30 cellular contexts compared by ENCODE assay signal in genomic region chr5:119945696-119946095, GRCh38.
"Had no signal": no experiment of that assay in that cellular context is flagged by ENCODE, and none has a peak within 500 bp of the region (broad histone marks: within the 10 kb centered on the region; RNA-seq: fewer than 3 reads in every experiment).

No MANE protein-coding gene starts in this region.

- H3K36me3 ChIP-seq: lower lobe of right lung, neural progenitor cell, neutrophil, ovary, right atrium auricular region, right lobe of liver, stomach, thyroid gland, transverse colon, upper lobe of left lung, vagina had no signal

- H3K4me1 ChIP-seq: lower lobe of right lung, neural progenitor cell, right atrium auricular region, right lobe of liver, stomach, testis, thyroid gland, transverse colon, upper lobe of left lung, vagina had no signal

- H3K27ac ChIP-seq: lower lobe of right lung, neural progenitor cell, neutrophil, ovary, right atrium auricular region, right lobe of liver, skin epidermis, stomach, testis, thyroid gland, transverse colon, upper lobe of left lung, vagina had no signal

- ATAC-seq: left cardiac atrium; left lobe of liver; left ventricle myocardium superior; lower lobe of right lung; natural killer cell; right lobe of liver; stimulated activated naive B cell treated with anti-CD40 and anti-IgM and Interleukin-4, amounts not matched to agents 10 μg/mL and 1 μg/mL and 100 μg/mL, for 72 hours; stimulated activated naive CD8-positive, alpha-beta T cell treated with anti-CD3 and anti-CD28 coated beads, Interleukin-15, Interleukin-2, amounts not matched to agents 100 U/mL and 50 U/mL, for 24 hours had no signal

- H3K9me3 ChIP-seq: lower lobe of right lung, neutrophil, ovary, right atrium auricular region, right lobe of liver, stomach, testis, thyroid gland, transverse colon, upper lobe of left lung, vagina had no signal

- H3K27me3 Mint-ChIP-seq: progenitor cell of endocrine pancreas; stimulated activated naive B cell treated with anti-CD40 and anti-IgM and Interleukin-4, amounts not matched to agents 10 μg/mL and 1 μg/mL and 100 μg/mL, for 72 hours had no signal

- DNase-seq: kidney glomerular epithelial cell; left cardiac atrium; left ventricle myocardium superior; lower lobe of right lung; mammary epithelial cell; mesenchymal stem cell; naive B cell; natural killer cell; nephron progenitor cell; occipital lobe; ovary; right lobe of liver; stimulated activated CD4-positive, alpha-beta T cell treated with anti-CD3 and anti-CD28 coated beads, Interleukin-12 subunit alpha, Interleukin-12 subunit beta, amount 100 ng/mL, for 4 hours; stimulated activated CD4-positive, alpha-beta T cell treated with anti-CD3 and anti-CD28 coated beads, Interleukin-15, amount 100 ng/mL, for 24 hours; stimulated activated CD4-positive, alpha-beta T cell treated with anti-CD3 and anti-CD28 coated beads, Interleukin-2, amount 100 ng/mL, for 24 hours; stimulated activated CD4-positive, alpha-beta T cell treated with anti-CD3 and anti-CD28 coated beads, Interleukin-4, amount 100 ng/mL, for 1 hour; stimulated activated naive B cell treated with anti-CD40 and anti-IgM and Interleukin-4, amounts not matched to agents 10 μg/mL and 1 μg/mL and 100 μg/mL, for 72 hours; stimulated activated naive CD8-positive, alpha-beta T cell treated with anti-CD3 and anti-CD28 coated beads, Interleukin-15, Interleukin-2, amounts not matched to agents 100 U/mL and 50 U/mL, for 24 hours; stomach; testis; thyroid gland; transverse colon; upper lobe of left lung had no signal

- H3K27ac Mint-ChIP-seq: naive B cell; natural killer cell; nephron progenitor cell; neural progenitor cell; progenitor cell of endocrine pancreas; stimulated activated naive B cell treated with anti-CD40 and anti-IgM and Interleukin-4, amounts not matched to agents 10 μg/mL and 1 μg/mL and 100 μg/mL, for 72 hours had no signal

- H3K36me3 Mint-ChIP-seq: naive B cell; natural killer cell; neural progenitor cell; stimulated activated naive B cell treated with anti-CD40 and anti-IgM and Interleukin-4, amounts not matched to agents 10 μg/mL and 1 μg/mL and 100 μg/mL, for 72 hours had no signal

- H3K4me1 Mint-ChIP-seq: naive B cell; natural killer cell; nephron progenitor cell; neural progenitor cell; stimulated activated naive B cell treated with anti-CD40 and anti-IgM and Interleukin-4, amounts not matched to agents 10 μg/mL and 1 μg/mL and 100 μg/mL, for 72 hours had no signal

- H3K9ac ChIP-seq: neural progenitor cell had no signal

- H2AFZ ChIP-seq: neural progenitor cell had no signal

- H3K4me2 ChIP-seq: neural progenitor cell had no signal

- H3K27me3 ChIP-seq: neural progenitor cell, neutrophil, ovary, right atrium auricular region, right lobe of liver, stomach, testis, thyroid gland, transverse colon, upper lobe of left lung, vagina had no signal

- H3K4me3 Mint-ChIP-seq: natural killer cell; nephron progenitor cell; neural progenitor cell; stimulated activated naive B cell treated with anti-CD40 and anti-IgM and Interleukin-4, amounts not matched to agents 10 μg/mL and 1 μg/mL and 100 μg/mL, for 72 hours had no signal

- H3K4me3 ChIP-seq: lower lobe of right lung, neural progenitor cell, ovary, right atrium auricular region, right lobe of liver, skin epidermis, stomach, testis, thyroid gland, transverse colon, upper lobe of left lung, vagina had no signal
